16 cellular contexts compared by ENCODE assay signal in the genomic region with DNA sequence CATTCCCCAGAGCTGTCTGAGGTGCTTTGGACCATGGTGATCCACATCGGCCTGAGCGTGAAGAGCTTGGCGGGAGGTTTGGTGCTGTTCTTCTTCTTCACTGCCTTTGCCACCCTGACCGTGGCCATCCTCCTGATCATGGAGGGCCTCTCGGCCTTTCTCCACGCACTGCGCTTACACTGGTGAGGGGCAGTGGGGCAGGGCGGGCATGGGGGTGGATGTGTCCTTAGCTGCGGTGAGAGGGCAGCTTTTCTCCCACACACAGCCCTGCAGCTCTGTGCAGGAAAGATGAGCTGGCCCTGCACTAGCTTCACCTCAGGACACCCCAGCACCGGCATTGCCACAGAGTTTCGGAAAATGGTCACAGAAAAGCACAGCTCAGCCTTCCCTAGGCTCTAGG.
"Had no signal": no experiment of that assay in that cellular context is flagged by ENCODE, and none has a peak within 500 bp of the region (broad histone marks: within the 10 kb centered on the region; RNA-seq: fewer than 3 reads in every experiment).

No MANE protein-coding gene starts in this region.

- DNase-seq: activated CD4-positive, alpha-beta T cell treated with anti-CD3 and anti-CD28 coated beads, Interleukin-2, amount 50 U/mL, for 48 hours; activated CD4-positive, CD25-positive, alpha-beta regulatory T cell treated with anti-CD3 and anti-CD28 coated beads, Interleukin-2, amount 50 U/mL, for 72 hours; activated gamma-delta T cell; activated T-cell treated with anti-CD3 and anti-CD28 coated beads, Interleukin-2, amount 50 U/mL, for 48 hours; anterior cingulate cortex; effector CD8-positive, alpha-beta T cell; midbrain; stimulated activated naive B cell treated with anti-CD40 and anti-IgM and Interleukin-4, amounts not matched to agents 10 μg/mL and 1 μg/mL and 100 μg/mL, for 72 hours had no signal

- H3K27ac Mint-ChIP-seq: activated naive CD8-positive, alpha-beta T cell; T-helper 2 cell treated with Interferon-gamma antibody and Interleukin-4, amounts not matched to agents 5 μg/mL and 100 μg/mL, for 36 hours had no signal

- H2AFZ ChIP-seq: hepatocyte had no signal

- H3K9me3 Mint-ChIP-seq: stimulated activated naive B cell treated with anti-CD40 and anti-IgM and Interleukin-4, amounts not matched to agents 10 μg/mL and 1 μg/mL and 100 μg/mL, for 72 hours; T-helper 2 cell treated with Interferon-gamma antibody and Interleukin-4, amounts not matched to agents 5 μg/mL and 100 μg/mL, for 36 hours had no signal

- H3K27ac ChIP-seq: hepatocyte, suprapubic skin had no signal

- FAIRE-seq: bronchial epithelial cell, colon had no signal

- H3K79me2 ChIP-seq: hepatocyte had no signal

- H3K4me3 ChIP-seq: hepatocyte, right atrium auricular region, smooth muscle cell, suprapubic skin had no signal

- H3K27me3 Mint-ChIP-seq: activated naive CD8-positive, alpha-beta T cell; stimulated activated naive B cell treated with anti-CD40 and anti-IgM and Interleukin-4, amounts not matched to agents 10 μg/mL and 1 μg/mL and 100 μg/mL, for 72 hours had no signal

- H3K4me3 Mint-ChIP-seq: activated naive CD8-positive, alpha-beta T cell; stimulated activated naive B cell treated with anti-CD40 and anti-IgM and Interleukin-4, amounts not matched to agents 10 μg/mL and 1 μg/mL and 100 μg/mL, for 72 hours; T-helper 2 cell treated with Interferon-gamma antibody and Interleukin-4, amounts not matched to agents 5 μg/mL and 100 μg/mL, for 36 hours had no signal

- H3K27me3 ChIP-seq: hepatocyte, right atrium auricular region, suprapubic skin had no signal

- H3K36me3 Mint-ChIP-seq: activated naive CD8-positive, alpha-beta T cell had no signal

- ATAC-seq: stimulated activated naive B cell treated with anti-CD40 and anti-IgM and Interleukin-4, amounts not matched to agents 10 μg/mL and 1 μg/mL and 100 μg/mL, for 72 hours had no signal

- H3K9me3 ChIP-seq: right atrium auricular region, suprapubic skin had no signal

- H3K4me2 ChIP-seq: hepatocyte, smooth muscle cell had no signal
